ENCODE assay signal across 22 cellular contexts in genomic region chr9:36677611-36678010, GRCh38.
DNase-seq lines count a peak whose midpoint lies in the region; FAIRE-seq lines count a peak whose summit lies in the region.
"Had no signal": no experiment of that assay in that cellular context is flagged by ENCODE, and none has a peak within 500 bp of the region (broad histone marks: within the 10 kb centered on the region; RNA-seq: fewer than 3 reads in every experiment).

No MANE protein-coding gene starts in this region.

- H3K4me1 Mint-ChIP-seq in activated T-helper 2 cell treated with anti-CD3 and anti-CD28 coated beads, Interferon-gamma antibody, Interleukin-2, Interleukin-4, amounts not matched to agents 10 μg/mL and 5 μg/mL and 100 μg/mL, durations not matched to agents 14 hours and 24 hours and 36 hours (ENCODE audit: low read depth), result peaks cover 7% of the 10 kb centered on the region

- FAIRE-seq in A204.1 (lab: Jason Lieb, UNC) (peak; percentile 54), GM18507 (lab: Jason Lieb, UNC) (peak; percentile 35)
- FAIRE-seq: GM12878, HepG2, K562 had no signal

- peaks cover 75% of the 10 kb centered on the region for H3K36me3 Mint-ChIP-seq in activated T-helper 2 cell treated with anti-CD3 and anti-CD28 coated beads, Interferon-gamma antibody, Interleukin-2, Interleukin-4, amounts not matched to agents 10 μg/mL and 5 μg/mL and 100 μg/mL, durations not matched to agents 14 hours and 24 hours and 36 hours (ENCODE audit: low read depth)

- peak overlapping the region; percentile 60 for H3K27ac Mint-ChIP-seq in activated T-helper 2 cell treated with anti-CD3 and anti-CD28 coated beads, Interferon-gamma antibody, Interleukin-2, Interleukin-4, amounts not matched to agents 10 μg/mL and 5 μg/mL and 100 μg/mL, durations not matched to agents 14 hours and 24 hours and 36 hours
- H3K27ac Mint-ChIP-seq: CD4-positive, alpha-beta T cell had no signal

- H3K27ac ChIP-seq in substantia nigra (ENCODE audit: low read depth, low read length, poor library complexity, severe bottlenecking), result no peak overlapping the region
- H3K27ac ChIP-seq: BLaER1, HL-60, SJSA1 had no signal

- peaks cover 19% of the 10 kb centered on the region for H3K9me3 Mint-ChIP-seq in activated T-helper 2 cell treated with anti-CD3 and anti-CD28 coated beads, Interferon-gamma antibody, Interleukin-2, Interleukin-4, amounts not matched to agents 10 μg/mL and 5 μg/mL and 100 μg/mL, durations not matched to agents 14 hours and 24 hours and 36 hours
- H3K9me3 Mint-ChIP-seq: CD4-positive, alpha-beta T cell had no signal

- no peaks in the 10 kb centered on the region for H3K27me3 Mint-ChIP-seq in activated T-helper 2 cell treated with anti-CD3 and anti-CD28 coated beads, Interferon-gamma antibody, Interleukin-2, Interleukin-4, amounts not matched to agents 10 μg/mL and 5 μg/mL and 100 μg/mL, durations not matched to agents 14 hours and 24 hours and 36 hours (ENCODE audit: low read depth)
- H3K27me3 Mint-ChIP-seq: CD4-positive, alpha-beta T cell had no signal

- DNase-seq in GM18507 (ENCODE audit: extremely low spot score, insufficient read length, low read depth) (no peak), NCI-H69 (lab: John Stamatoyannopoulos, UW) (peak; percentile 22), activated gamma-delta T cell treated with Interleukin-2 at 50 U/mL for 16 hours (no peak), substantia nigra (lab: John Stamatoyannopoulos, UW) (no peak)
- no peak for DNase-seq in activated T-helper 2 cell treated with anti-CD3 and anti-CD28 coated beads, Interferon-gamma antibody, Interleukin-2, Interleukin-4, amounts not matched to agents 10 μg/mL and 5 μg/mL and 100 μg/mL, durations not matched to agents 14 hours and 24 hours and 36 hours (ENCODE audit: low spot score)
- DNase-seq in activated CD4-positive, alpha-beta T cell treated with anti-CD3 and anti-CD28 coated beads for 1 hour, result no peak
- DNase-seq: ACHN; CD4-positive, alpha-beta T cell; DND-41; GOT3; HCEC 1CT; NCI-H1092 treated with DMSO at 0.1 percent for 48 hours; NCI-H1436 treated with DMSO at 0.1 percent for 48 hours; NCI-H2029 treated with DMSO at 0.1 percent for 48 hours; NCI-H446 treated with DMSO at 0.1 percent for 48 hours had no signal

- intact Hi-C loops in activated T-helper 2 cell treated with anti-CD3 and anti-CD28 coated beads, Interferon-gamma antibody, Interleukin-2, Interleukin-4, amounts not matched to agents 10 μg/mL and 5 μg/mL and 100 μg/mL, durations not matched to agents 14 hours and 24 hours and 36 hours (cut with micrococcal nuclease), result no loop called here

- H3K4me3 Mint-ChIP-seq in activated T-helper 2 cell treated with anti-CD3 and anti-CD28 coated beads, Interferon-gamma antibody, Interleukin-2, Interleukin-4, amounts not matched to agents 10 μg/mL and 5 μg/mL and 100 μg/mL, durations not matched to agents 14 hours and 24 hours and 36 hours (ENCODE audit: low read depth), result no peak overlapping the region
- H3K4me3 Mint-ChIP-seq: CD4-positive, alpha-beta T cell had no signal
